ENCODE assay signal across 13 cellular contexts in genomic region chr2:54341656-54342055, GRCh38.
DNase-seq lines count a peak whose midpoint lies in the region; ATAC-seq, FAIRE-seq and TF ChIP-seq lines count a peak whose summit lies in the region.
"Had no signal": no experiment of that assay in that cellular context is flagged by ENCODE, and none has a peak within 500 bp of the region (broad histone marks: within the 10 kb centered on the region; RNA-seq: fewer than 3 reads in every experiment).

No MANE protein-coding gene starts in this region.

- H3K9ac ChIP-seq in GM23248, result no peak overlapping the region
- H3K9ac ChIP-seq in endothelial cell of umbilical vein (replicated peaks; ENCODE audit: extremely low read depth, insufficient read depth, low read length), result no peak overlapping the region

- in situ Hi-C loops in GM23248 (cut with MboI), result no loop called here

- no peaks in the 10 kb centered on the region for H3K9me1 ChIP-seq in endothelial cell of umbilical vein (replicated peaks; ENCODE audit: control insufficient read depth, extremely low read depth, insufficient read depth, low read length)

- TF ChIP-seq CTCF in endothelial cell of umbilical vein (IDR thresholded peaks at IDR 0.05; ENCODE audit: extremely low read depth in 1 of 2, insufficient read depth in 1 of 2, low read depth in 1 of 2, low read length in 2 of 2), result no peak
- peak; percentile 15 for TF ChIP-seq CTCF in osteoblast (IDR thresholded peaks at IDR 0.05; ENCODE audit: extremely low read depth, low read depth, low read length)

- H3K27ac ChIP-seq in GM23248, result no peak overlapping the region
- H3K27ac ChIP-seq in endothelial cell of umbilical vein (ENCODE audit: insufficient read depth, low read depth, low read length), result no peak overlapping the region
- no peak overlapping the region for H3K27ac ChIP-seq in osteoblast (ENCODE audit: low read depth, low read length)
- H3K27ac ChIP-seq: left lung, spleen, suprapubic skin had no signal

- no peaks in the 10 kb centered on the region for H3K9me3 ChIP-seq in GM23248 (ENCODE audit: low read depth)
- H3K9me3 ChIP-seq in endothelial cell of umbilical vein (replicated peaks; ENCODE audit: control insufficient read depth, insufficient read depth, low read length), result no peaks in the 10 kb centered on the region
- no peaks in the 10 kb centered on the region for H3K9me3 ChIP-seq in osteoblast (ENCODE audit: low read depth, low read length)
- H3K9me3 ChIP-seq: left lung, spleen, suprapubic skin had no signal

- peaks cover 18% of the 10 kb centered on the region for H3K4me1 ChIP-seq in GM23248 (ENCODE audit: insufficient read depth)
- no peaks in the 10 kb centered on the region for H3K4me1 ChIP-seq in endothelial cell of umbilical vein (ENCODE audit: control insufficient read depth, extremely low read depth, insufficient read depth, low read length)
- H3K4me1 ChIP-seq in osteoblast (ENCODE audit: insufficient read depth, low read length), result peaks cover 19% of the 10 kb centered on the region
- H3K4me1 ChIP-seq: left lung, spleen, suprapubic skin had no signal

- intact Hi-C loops in endothelial cell of umbilical vein (cut with micrococcal nuclease), result no loop called here

- DNase-seq in GM23248 (peak; percentile 23), OCI-M1 (lab: John Stamatoyannopoulos, UW) (peak; percentile 25), endothelial cell of umbilical vein (ENCODE audit: low read depth, low spot score) (peak; percentile 22), osteoblast (ENCODE audit: insufficient read length, low spot score, missing footprints) (no peak), AML-193 (lab: John Stamatoyannopoulos, UW) (no peak), amniotic stem cell (lab: John Stamatoyannopoulos, UW) (no peak)
- no peak for DNase-seq in activated T-cell treated with anti-CD3 and anti-CD28 coated beads, Interleukin-2, amount 50 U/mL, for 4 hours
- DNase-seq: activated CD4-positive, CD25-positive, alpha-beta regulatory T cell treated with anti-CD3 and anti-CD28 coated beads, Interleukin-2, amount 50 U/mL, for 72 hours; effector CD8-positive, alpha-beta T cell; left lung; NCI-H1105; spleen had no signal

- H3K79me2 ChIP-seq in GM23248 (ENCODE audit: insufficient read depth) (no peaks in the 10 kb centered on the region), endothelial cell of umbilical vein (ENCODE audit: control insufficient read depth, insufficient read depth, low read length) (no peaks in the 10 kb centered on the region), osteoblast (ENCODE audit: insufficient read depth, low read length) (no peaks in the 10 kb centered on the region)

- CTCF ChIA-PET in endothelial cell of umbilical vein (lab: Charles Lee), result interaction anchor here (1.2 to 5.4 kb wide), 4 partner anchors 9 to 162 kb away, joined by 3 to 22 read pairs (median 5); no protein-coding TSS in a partner anchor

- no peaks in the 10 kb centered on the region for H4K20me1 ChIP-seq in GM23248 (ENCODE audit: insufficient read depth)
- no peaks in the 10 kb centered on the region for H4K20me1 ChIP-seq in endothelial cell of umbilical vein (replicated peaks; ENCODE audit: control insufficient read depth, extremely low read depth, insufficient read depth, low read length)
- H4K20me1 ChIP-seq in osteoblast (ENCODE audit: insufficient read depth, low read length), result no peaks in the 10 kb centered on the region

- H3K4me3 ChIP-seq in GM23248 (no peak overlapping the region), endothelial cell of umbilical vein (replicated peaks in 1 of 3; ENCODE audit: insufficient read depth in 1 of 3, low read depth in 1 of 3, low read length in 3 of 3) (no peak overlapping the region), osteoblast (ENCODE audit: insufficient read depth, low read length) (no peak overlapping the region)
- H3K4me3 ChIP-seq: left lung, spleen, suprapubic skin had no signal

- BruUV-seq in endothelial cell of umbilical vein (replicated peaks; lab: Mats Ljungman, UMichigan), result no TSS peak

- no peaks in the 10 kb centered on the region for H3K36me3 Mint-ChIP-seq in activated T-cell treated with anti-CD3 and anti-CD28 coated beads, Interleukin-2, amount 50 U/mL, for 4 hours (ENCODE audit: insufficient read depth)

- dilution Hi-C loops in endothelial cell of umbilical vein (cut with MboI; ENCODE audit: extremely low pct_ligation_motif_present, low sequenced_read_pairs), result no loop called here

- peaks cover 21% of the 10 kb centered on the region for H3K27me3 Mint-ChIP-seq in activated T-cell treated with anti-CD3 and anti-CD28 coated beads, Interleukin-2, amount 50 U/mL, for 4 hours (ENCODE audit: low read depth)

- H3K9me2 ChIP-seq in GM23248 (ENCODE audit: insufficient read depth), result no peaks in the 10 kb centered on the region

- H3K4me3 Mint-ChIP-seq in activated T-cell treated with anti-CD3 and anti-CD28 coated beads, Interleukin-2, amount 50 U/mL, for 4 hours, result no peak overlapping the region

- H3F3A ChIP-seq in GM23248 (ENCODE audit: insufficient read depth), result peaks cover 11% of the 10 kb centered on the region

- H3K4me1 Mint-ChIP-seq in activated T-cell treated with anti-CD3 and anti-CD28 coated beads, Interleukin-2, amount 50 U/mL, for 4 hours (ENCODE audit: low read depth), result no peaks in the 10 kb centered on the region

- no peak for ATAC-seq in activated T-cell treated with anti-CD3 and anti-CD28 coated beads, Interleukin-2, amount 50 U/mL, for 4 hours
- ATAC-seq: left lung had no signal

- H3K36me3 ChIP-seq in GM23248 (ENCODE audit: low read depth) (no peaks in the 10 kb centered on the region), endothelial cell of umbilical vein (ENCODE audit: control insufficient read depth in 2 of 2, extremely low read depth in 1 of 2, insufficient read depth in 2 of 2, low read length in 2 of 2) (no peaks in the 10 kb centered on the region), osteoblast (ENCODE audit: insufficient read depth, low read length) (no peaks in the 10 kb centered on the region)
- H3K36me3 ChIP-seq: left lung, spleen, suprapubic skin had no signal

- H3K27me3 ChIP-seq in GM23248 (replicated peaks; ENCODE audit: insufficient read depth) (no peaks in the 10 kb centered on the region), endothelial cell of umbilical vein (ENCODE audit: control insufficient read depth in 2 of 2, insufficient read depth in 2 of 2, low read length in 2 of 2) (peaks cover 0 to 3% of the 10 kb centered on the region in 2 experiments), osteoblast (ENCODE audit: insufficient read depth, low read length) (no peaks in the 10 kb centered on the region)
- H3K27me3 ChIP-seq: left lung, spleen, suprapubic skin had no signal

- no peaks in the 10 kb centered on the region for H3K9me3 Mint-ChIP-seq in activated T-cell treated with anti-CD3 and anti-CD28 coated beads, Interleukin-2, amount 50 U/mL, for 4 hours

- POLR2A ChIA-PET in endothelial cell of umbilical vein (lab: Charles Lee), result no interaction called here

- H2AFZ ChIP-seq in GM23248, result no peak overlapping the region
- H2AFZ ChIP-seq in endothelial cell of umbilical vein (ENCODE audit: low read depth, low read length), result no peak overlapping the region
- no peak overlapping the region for H2AFZ ChIP-seq in osteoblast (ENCODE audit: low read length)

- H3K4me2 ChIP-seq in GM23248 (ENCODE audit: unreplicated experiment), result no peak overlapping the region
- H3K4me2 ChIP-seq in endothelial cell of umbilical vein (ENCODE audit: insufficient read depth, low read length), result no peak overlapping the region
- H3K4me2 ChIP-seq in osteoblast (ENCODE audit: insufficient read depth, low read length), result no peak overlapping the region

- TF ChIP-seq POLR2A in endothelial cell of umbilical vein (IDR thresholded peaks at IDR 0.05; ENCODE audit: low read depth, low read length), result no peak

- FAIRE-seq in endothelial cell of umbilical vein (lab: Jason Lieb, UNC), result peak; percentile 18

- 41 to 52% methylated on average over 1 of the region's 1 CpG for WGBS in GM23248 (ENCODE audit: low coverage in 1 of 2, low lambda C conversion rate in 2 of 2, missing lambda C conversion rate in 2 of 2), 2 experiments

TF ChIP-seq in endothelial cell of umbilical vein, 7 proteins besides CTCF, POLR2A, EP300 and RAD21:
- TF ChIP-seq GATA2 (IDR thresholded peaks at IDR 0.05; ENCODE audit: insufficient read depth, insufficient read length, low read depth, low read length) (no peak), MAX (IDR thresholded peaks at IDR 0.05; ENCODE audit: insufficient read depth, insufficient read length) (no peak)

Comparison
In these comparisons a context has a peak if more than half of its experiments do, and no peak if none do; other contexts are left out.
1. DNase-seq: peak in GM23248 (single experiment), OCI-M1 (single experiment) and endothelial cell of umbilical vein (single experiment); none in osteoblast (single experiment), activated T-cell treated with anti-CD3 and anti-CD28 coated beads, Interleukin-2, amount 50 U/mL, for 4 hours (single experiment), AML-193 (0 of 2) and amniotic stem cell (single experiment).